In the genomic region with DNA sequence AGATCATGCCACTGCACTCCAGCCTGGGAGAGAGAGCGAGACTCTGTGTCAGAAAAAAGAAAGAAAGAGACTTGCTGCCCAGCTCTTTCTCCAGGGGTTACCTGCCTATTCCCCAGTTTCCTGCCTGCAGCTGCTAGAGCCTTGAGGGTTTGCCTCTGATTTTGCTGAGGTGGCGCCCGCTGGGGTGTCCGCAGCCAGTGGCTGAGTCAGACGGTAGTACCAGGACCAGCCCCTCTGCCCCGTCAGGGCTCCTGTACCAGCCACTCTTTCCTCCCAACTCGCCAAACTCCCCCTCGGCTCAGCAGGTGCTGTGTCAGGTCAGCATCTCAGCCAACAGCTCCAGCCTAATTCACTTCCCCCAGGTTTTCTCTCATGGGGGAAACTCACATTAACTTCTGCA, we compare ENCODE assay signal across 1 cellular context.
TF ChIP-seq lines count a peak whose summit lies in the region.

No MANE protein-coding gene starts in this region.

TF ChIP-seq in HepG2, 621 proteins besides CTCF, POLR2A, EP300 and RAD21:
- no peak for TF ChIP-seq TCF7L2 (IDR thresholded peaks at IDR 0.05; ENCODE audit: low read depth, low read length)
- TF ChIP-seq SCMH1 (CRISPR knock-in tag; IDR thresholded peaks at IDR 0.05; ENCODE audit: borderline replicate concordance) = no peak
- TF ChIP-seq ZNF644 (CRISPR knock-in tag; IDR thresholded peaks at IDR 0.05; ENCODE audit: low read depth) = no peak
- no peak for TF ChIP-seq GPN1 (CRISPR knock-in tag; IDR thresholded peaks at IDR 0.05; ENCODE audit: borderline replicate concordance)
- TF ChIP-seq, protein P1, sequence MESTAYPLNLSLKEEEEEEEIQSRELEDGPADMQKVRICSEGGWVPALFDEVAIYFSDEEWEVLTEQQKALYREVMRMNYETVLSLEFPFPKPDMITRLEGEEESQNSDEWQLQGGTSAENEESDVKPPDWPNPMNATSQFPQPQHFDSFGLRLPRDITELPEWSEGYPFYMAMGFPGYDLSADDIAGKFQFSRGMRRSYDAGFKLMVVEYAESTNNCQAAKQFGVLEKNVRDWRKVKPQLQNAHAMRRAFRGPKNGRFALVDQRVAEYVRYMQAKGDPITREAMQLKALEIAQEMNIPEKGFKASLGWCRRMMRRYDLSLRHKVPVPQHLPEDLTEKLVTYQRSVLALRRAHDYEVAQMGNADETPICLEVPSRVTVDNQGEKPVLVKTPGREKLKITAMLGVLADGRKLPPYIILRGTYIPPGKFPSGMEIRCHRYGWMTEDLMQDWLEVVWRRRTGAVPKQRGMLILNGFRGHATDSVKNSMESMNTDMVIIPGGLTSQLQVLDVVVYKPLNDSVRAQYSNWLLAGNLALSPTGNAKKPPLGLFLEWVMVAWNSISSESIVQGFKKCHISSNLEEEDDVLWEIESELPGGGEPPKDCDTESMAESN (CRISPR knock-in tag; conservative IDR thresholded peaks at IDR 0.05) = no peak
- no peak for TF ChIP-seq HNF4G (IDR thresholded peaks at IDR 0.05; ENCODE audit: borderline replicate concordance, low read depth, low read length)
- 0 out of 2 replicates have a peak, but pooled peaks have one; percentile 35 for TF ChIP-seq HNF4G (CRISPR knock-in tag; IDR thresholded peaks at IDR 0.05; ENCODE audit: borderline replicate concordance, low read depth)
- no peak for TF ChIP-seq HNRNPL (IDR thresholded peaks at IDR 0.05; ENCODE audit: low read depth, low read length)
- peak; percentile 69 for TF ChIP-seq MAFF (IDR thresholded peaks at IDR 0.05; ENCODE audit: low read depth, low read length)
- no peak for TF ChIP-seq SOX13 (IDR thresholded peaks at IDR 0.05)
- TF ChIP-seq SOX13 (CRISPR knock-in tag; conservative IDR thresholded peaks at IDR 0.05 in 1 of 2, IDR thresholded peaks at IDR 0.05 in 1 of 2) = no peak
- TF ChIP-seq JARID2 (CRISPR knock-in tag; IDR thresholded peaks at IDR 0.05; ENCODE audit: insufficient replicate concordance) = no peak
- no peak for TF ChIP-seq CENPT (CRISPR knock-in tag; IDR thresholded peaks at IDR 0.05; ENCODE audit: low read depth)
- no peak for TF ChIP-seq GABPB1 (CRISPR knock-in tag; IDR thresholded peaks at IDR 0.05)
- TF ChIP-seq MAFK (conservative IDR thresholded peaks at IDR 0.05 in 1 of 2, IDR thresholded peaks at IDR 0.05 in 1 of 2; ENCODE audit: low read length in 2 of 2) = peak; percentile 43 to 77
- no peak for TF ChIP-seq ZNF674 (CRISPR knock-in tag; IDR thresholded peaks at IDR 0.05; ENCODE audit: low read depth)
- TF ChIP-seq MEIS1 (CRISPR knock-in tag; IDR thresholded peaks at IDR 0.05; ENCODE audit: borderline replicate concordance) = no peak
- TF ChIP-seq, protein P2, sequence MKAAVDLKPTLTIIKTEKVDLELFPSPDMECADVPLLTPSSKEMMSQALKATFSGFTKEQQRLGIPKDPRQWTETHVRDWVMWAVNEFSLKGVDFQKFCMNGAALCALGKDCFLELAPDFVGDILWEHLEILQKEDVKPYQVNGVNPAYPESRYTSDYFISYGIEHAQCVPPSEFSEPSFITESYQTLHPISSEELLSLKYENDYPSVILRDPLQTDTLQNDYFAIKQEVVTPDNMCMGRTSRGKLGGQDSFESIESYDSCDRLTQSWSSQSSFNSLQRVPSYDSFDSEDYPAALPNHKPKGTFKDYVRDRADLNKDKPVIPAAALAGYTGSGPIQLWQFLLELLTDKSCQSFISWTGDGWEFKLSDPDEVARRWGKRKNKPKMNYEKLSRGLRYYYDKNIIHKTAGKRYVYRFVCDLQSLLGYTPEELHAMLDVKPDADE (CRISPR knock-in tag; IDR thresholded peaks at IDR 0.05) = no peak
- TF ChIP-seq, protein P3, sequence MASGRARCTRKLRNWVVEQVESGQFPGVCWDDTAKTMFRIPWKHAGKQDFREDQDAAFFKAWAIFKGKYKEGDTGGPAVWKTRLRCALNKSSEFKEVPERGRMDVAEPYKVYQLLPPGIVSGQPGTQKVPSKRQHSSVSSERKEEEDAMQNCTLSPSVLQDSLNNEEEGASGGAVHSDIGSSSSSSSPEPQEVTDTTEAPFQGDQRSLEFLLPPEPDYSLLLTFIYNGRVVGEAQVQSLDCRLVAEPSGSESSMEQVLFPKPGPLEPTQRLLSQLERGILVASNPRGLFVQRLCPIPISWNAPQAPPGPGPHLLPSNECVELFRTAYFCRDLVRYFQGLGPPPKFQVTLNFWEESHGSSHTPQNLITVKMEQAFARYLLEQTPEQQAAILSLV (CRISPR knock-in tag; IDR thresholded peaks at IDR 0.05; ENCODE audit: borderline replicate concordance) = no peak
- TF ChIP-seq ZNF883 (CRISPR knock-in tag; IDR thresholded peaks at IDR 0.05; ENCODE audit: not compliant biosample characterization) = no peak
- no peak for TF ChIP-seq ASH2L (IDR thresholded peaks at IDR 0.05; ENCODE audit: insufficient read length, low read depth, low read length)
- TF ChIP-seq, protein P4, sequence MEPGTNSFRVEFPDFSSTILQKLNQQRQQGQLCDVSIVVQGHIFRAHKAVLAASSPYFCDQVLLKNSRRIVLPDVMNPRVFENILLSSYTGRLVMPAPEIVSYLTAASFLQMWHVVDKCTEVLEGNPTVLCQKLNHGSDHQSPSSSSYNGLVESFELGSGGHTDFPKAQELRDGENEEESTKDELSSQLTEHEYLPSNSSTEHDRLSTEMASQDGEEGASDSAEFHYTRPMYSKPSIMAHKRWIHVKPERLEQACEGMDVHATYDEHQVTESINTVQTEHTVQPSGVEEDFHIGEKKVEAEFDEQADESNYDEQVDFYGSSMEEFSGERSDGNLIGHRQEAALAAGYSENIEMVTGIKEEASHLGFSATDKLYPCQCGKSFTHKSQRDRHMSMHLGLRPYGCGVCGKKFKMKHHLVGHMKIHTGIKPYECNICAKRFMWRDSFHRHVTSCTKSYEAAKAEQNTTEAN (CRISPR knock-in tag; conservative IDR thresholded peaks at IDR 0.05) = no peak
- TF ChIP-seq ZNF205 (CRISPR knock-in tag; IDR thresholded peaks at IDR 0.05) = no peak
- TF ChIP-seq, protein P5, sequence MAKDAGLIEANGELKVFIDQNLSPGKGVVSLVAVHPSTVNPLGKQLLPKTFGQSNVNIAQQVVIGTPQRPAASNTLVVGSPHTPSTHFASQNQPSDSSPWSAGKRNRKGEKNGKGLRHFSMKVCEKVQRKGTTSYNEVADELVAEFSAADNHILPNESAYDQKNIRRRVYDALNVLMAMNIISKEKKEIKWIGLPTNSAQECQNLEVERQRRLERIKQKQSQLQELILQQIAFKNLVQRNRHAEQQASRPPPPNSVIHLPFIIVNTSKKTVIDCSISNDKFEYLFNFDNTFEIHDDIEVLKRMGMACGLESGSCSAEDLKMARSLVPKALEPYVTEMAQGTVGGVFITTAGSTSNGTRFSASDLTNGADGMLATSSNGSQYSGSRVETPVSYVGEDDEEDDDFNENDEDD (CRISPR knock-in tag; IDR thresholded peaks at IDR 0.05; ENCODE audit: borderline replicate concordance) = no peak
- TF ChIP-seq MED8 (CRISPR knock-in tag; IDR thresholded peaks at IDR 0.05; ENCODE audit: insufficient replicate concordance) = no peak
- TF ChIP-seq, protein P6, sequence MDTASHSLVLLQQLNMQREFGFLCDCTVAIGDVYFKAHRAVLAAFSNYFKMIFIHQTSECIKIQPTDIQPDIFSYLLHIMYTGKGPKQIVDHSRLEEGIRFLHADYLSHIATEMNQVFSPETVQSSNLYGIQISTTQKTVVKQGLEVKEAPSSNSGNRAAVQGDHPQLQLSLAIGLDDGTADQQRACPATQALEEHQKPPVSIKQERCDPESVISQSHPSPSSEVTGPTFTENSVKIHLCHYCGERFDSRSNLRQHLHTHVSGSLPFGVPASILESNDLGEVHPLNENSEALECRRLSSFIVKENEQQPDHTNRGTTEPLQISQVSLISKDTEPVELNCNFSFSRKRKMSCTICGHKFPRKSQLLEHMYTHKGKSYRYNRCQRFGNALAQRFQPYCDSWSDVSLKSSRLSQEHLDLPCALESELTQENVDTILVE (CRISPR knock-in tag; IDR thresholded peaks at IDR 0.05) = no peak
